In genomic region chr21:25568230-25568629, GRCh38 we compare ENCODE assay signal across 1 cellular context.
TF ChIP-seq lines count a peak whose summit lies in the region.

No MANE protein-coding gene starts in this region.

TF ChIP-seq in GM12878, 131 proteins besides CTCF, POLR2A, EP300 and RAD21 (continued from another document):
- TF ChIP-seq SMC3 (IDR thresholded peaks at IDR 0.05; ENCODE audit: borderline replicate concordance, low read length) (no peak), REST (IDR thresholded peaks at IDR 0.05; ENCODE audit: low read depth, low read length) (no peak), ZBED1 (IDR thresholded peaks at IDR 0.05; ENCODE audit: borderline replicate concordance) (peak; percentile 73; the same call in 1 of the 2 replicates)
